Comparison of ENCODE assay signal across 8 cellular contexts in genomic region chr6:96899019-96899418, GRCh38. TPM values are rescaled to one million over a fixed set of nuclear protein-coding genes. Genes with fewer than 3 reads are reported as not detected.
A peak's percentile ranks its signal among the peaks of the same experiment; 100 is the strongest.
DNase-seq lines count a peak whose midpoint lies in the region; ATAC-seq lines count a peak whose summit lies in the region.

No MANE protein-coding gene starts in this region.

- peak overlapping the region; percentile 88 to 90 for H3K27ac Mint-ChIP-seq in activated naive CD4-positive, alpha-beta T cell treated with anti-CD3 and anti-CD28 coated beads, Interleukin-2, amount 50 U/mL, for 72 hours
- H3K27ac Mint-ChIP-seq in activated naive CD4-positive, alpha-beta T cell treated with anti-CD3 and anti-CD28 coated beads, Interleukin-2, amount 10 ng/mL, durations not matched to agents 7 days and 5 days = no peak overlapping the region

- H3K4me3 ChIP-seq in stomach smooth muscle (ENCODE audit: low read length in 2 of 2) = peak overlapping the region in 1 of 2 donors; percentile 89

- DNase-seq in activated naive CD4-positive, alpha-beta T cell treated with anti-CD3 and anti-CD28 coated beads, Interleukin-2, amount 50 U/mL, for 72 hours (ENCODE audit: low spot score in 2 of 2) = no peak
- no peak for DNase-seq in activated naive CD4-positive, alpha-beta T cell treated with anti-CD3 and anti-CD28 coated beads, Interleukin-2, amount 10 ng/mL, durations not matched to agents 7 days and 5 days
- DNase-seq in NCI-H2029 (lab: John Stamatoyannopoulos, UW) (peak; percentile 8), astrocyte of the hippocampus (ENCODE audit: low read depth, low spot score) (peak; percentile 62), iPS-NIHi7 (ENCODE audit: extremely low spot score) (peak; percentile 41), NCI-H187 (lab: John Stamatoyannopoulos, UW) (no peak)

- H3K36me3 Mint-ChIP-seq in activated naive CD4-positive, alpha-beta T cell treated with anti-CD3 and anti-CD28 coated beads, Interleukin-2, amount 50 U/mL, for 72 hours = peaks cover 0 to 11% of the 10 kb centered on the region in 2 donors
- H3K36me3 Mint-ChIP-seq in activated naive CD4-positive, alpha-beta T cell treated with anti-CD3 and anti-CD28 coated beads, Interleukin-2, amount 10 ng/mL, durations not matched to agents 7 days and 5 days = peaks cover 10% of the 10 kb centered on the region

- ATAC-seq in activated naive CD4-positive, alpha-beta T cell treated with anti-CD3 and anti-CD28 coated beads, Interleukin-2, amount 50 U/mL, for 72 hours = no peak
- no peak for ATAC-seq in GM21367 (IDR thresholded peaks at IDR 0.05; ENCODE audit: unreplicated experiment)

- H3K27ac ChIP-seq in stomach smooth muscle (ENCODE audit: low read length) = no peak overlapping the region

- peaks cover 33% of the 10 kb centered on the region for H3K4me1 Mint-ChIP-seq in activated naive CD4-positive, alpha-beta T cell treated with anti-CD3 and anti-CD28 coated beads, Interleukin-2, amount 10 ng/mL, durations not matched to agents 7 days and 5 days

- H3K27me3 Mint-ChIP-seq in activated naive CD4-positive, alpha-beta T cell treated with anti-CD3 and anti-CD28 coated beads, Interleukin-2, amount 10 ng/mL, durations not matched to agents 7 days and 5 days = peaks cover 7% of the 10 kb centered on the region

- H3K9ac ChIP-seq in stomach smooth muscle (ENCODE audit: low read length in 2 of 2) = peak overlapping the region; percentile 78 to 87

- H3K36me3 ChIP-seq in stomach smooth muscle (ENCODE audit: control insufficient read depth in 2 of 2, insufficient read depth in 2 of 2, low read length in 2 of 2) = peaks cover 2 to 6% of the 10 kb centered on the region in 2 donors

- no peaks in the 10 kb centered on the region for H3K27me3 ChIP-seq in stomach smooth muscle (ENCODE audit: control insufficient read depth in 1 of 2, insufficient read depth in 2 of 2, low read length in 2 of 2)

- H3K9me3 Mint-ChIP-seq in activated naive CD4-positive, alpha-beta T cell treated with anti-CD3 and anti-CD28 coated beads, Interleukin-2, amount 50 U/mL, for 72 hours = no peaks in the 10 kb centered on the region
- no peaks in the 10 kb centered on the region for H3K9me3 Mint-ChIP-seq in activated naive CD4-positive, alpha-beta T cell treated with anti-CD3 and anti-CD28 coated beads, Interleukin-2, amount 10 ng/mL, durations not matched to agents 7 days and 5 days

- CTCF ChIA-PET in activated naive CD4-positive, alpha-beta T cell treated with anti-CD3 and anti-CD28 coated beads, Interleukin-2, amount 10 ng/mL, durations not matched to agents 7 days and 5 days (lab: Charles Lee) = interaction anchor here (1.1 to 3.5 kb wide), 8 partner anchors 9 to 160 kb away, joined by 3 to 36 read pairs (median 4); no protein-coding TSS in a partner anchor

- H3K4me1 ChIP-seq in stomach smooth muscle (ENCODE audit: control insufficient read depth, insufficient read depth, low read length) = peaks cover 9% of the 10 kb centered on the region

- H3K9me3 ChIP-seq in stomach smooth muscle (ENCODE audit: control insufficient read depth in 2 of 2, low read length in 2 of 2) = no peaks in the 10 kb centered on the region

- no peak overlapping the region for H3K4me3 Mint-ChIP-seq in activated naive CD4-positive, alpha-beta T cell treated with anti-CD3 and anti-CD28 coated beads, Interleukin-2, amount 10 ng/mL, durations not matched to agents 7 days and 5 days

RNA-seq across cellular contexts. Expression of gene NDUFAF4, which starts 1.3 kb away (rescaled TPM):
- 10 to 100 TPM; 42.1 to 60.7 TPM for total RNA-seq in activated naive CD4-positive, alpha-beta T cell treated with anti-CD3 and anti-CD28 coated beads, Interleukin-2, amount 50 U/mL, for 72 hours

RNA-seq across cellular contexts. Expression of gene KLHL32, which starts 25.5 kb away (rescaled TPM):
- 1 to 10 TPM in 1 of 2 donors, under 1 TPM in 1; 0.75 to 2.9 TPM for total RNA-seq in activated naive CD4-positive, alpha-beta T cell treated with anti-CD3 and anti-CD28 coated beads, Interleukin-2, amount 50 U/mL, for 72 hours

Comparison
In these comparisons a context has a peak if more than half of its experiments do, and no peak if none do; other contexts are left out.
1. DNase-seq: peak in NCI-H2029 (single experiment), astrocyte of the hippocampus (single experiment) and iPS-NIHi7 (single experiment); none in activated naive CD4-positive, alpha-beta T cell treated with anti-CD3 and anti-CD28 coated beads, Interleukin-2, amount 50 U/mL, for 72 hours (0 of 2), activated naive CD4-positive, alpha-beta T cell treated with anti-CD3 and anti-CD28 coated beads, Interleukin-2, amount 10 ng/mL, durations not matched to agents 7 days and 5 days (single experiment) and NCI-H187 (0 of 2).